8 cellular contexts compared by ENCODE assay signal in genomic region chr10:17847586-17848296, GRCh38. TPM values are rescaled to one million over a fixed set of nuclear protein-coding genes. Genes with fewer than 3 reads are reported as not detected.
DNase-seq lines count a peak whose midpoint lies in the region; ATAC-seq and TF ChIP-seq lines count a peak whose summit lies in the region.

No MANE protein-coding gene starts in this region.

- no peaks in the 10 kb centered on the region for H3K9me3 Mint-ChIP-seq in CD8-positive, alpha-beta T cell

- H3K27ac ChIP-seq in CD8-positive, alpha-beta T cell (ENCODE audit: low read depth, low read length) = no peak overlapping the region

- POLR2A ChIA-PET in CD8-positive, alpha-beta T cell (lab: Charles Lee) = no interaction called here

- no peak overlapping the region for H3K4me3 ChIP-seq in CD8-positive, alpha-beta T cell (ENCODE audit: low read depth, low read length)

- peak; percentile 18 for TF ChIP-seq CTCF in CD8-positive, alpha-beta T cell (IDR thresholded peaks at IDR 0.05)
- no peak for TF ChIP-seq CTCF in GM20000 (IDR thresholded peaks at IDR 0.05; ENCODE audit: extremely low read depth, missing control alignments)

- H3K27me3 ChIP-seq in CD8-positive, alpha-beta T cell (ENCODE audit: insufficient read depth, low read length) = no peaks in the 10 kb centered on the region

- peaks cover 2% of the 10 kb centered on the region for H3K27me3 Mint-ChIP-seq in CD8-positive, alpha-beta T cell (ENCODE audit: low read depth)

- intact Hi-C loops in CD8-positive, alpha-beta T cell (cut with DNase I, micrococcal nuclease) = no loop called here

- no peaks in the 10 kb centered on the region for H3K4me1 Mint-ChIP-seq in CD8-positive, alpha-beta T cell (ENCODE audit: low read depth)

- no peaks in the 10 kb centered on the region for H3K36me3 ChIP-seq in CD8-positive, alpha-beta T cell (ENCODE audit: insufficient read depth, low read length)

- no peak overlapping the region for H3K27ac Mint-ChIP-seq in CD8-positive, alpha-beta T cell

- no peaks in the 10 kb centered on the region for H3K36me3 Mint-ChIP-seq in CD8-positive, alpha-beta T cell

- CTCF ChIA-PET in CD8-positive, alpha-beta T cell (lab: Charles Lee) = no interaction called here

- no peak for ATAC-seq in CD8-positive, alpha-beta T cell
- ATAC-seq in HG03159 (IDR thresholded peaks at IDR 0.05; ENCODE audit: unreplicated experiment) (peak; percentile 46), HG02678 (IDR thresholded peaks at IDR 0.05; ENCODE audit: unreplicated experiment) (no peak)

- H3K4me1 ChIP-seq in CD8-positive, alpha-beta T cell (ENCODE audit: insufficient read depth, low read length) = no peaks in the 10 kb centered on the region

- H3K4me3 Mint-ChIP-seq in CD8-positive, alpha-beta T cell = no peak overlapping the region

- DNase-seq in CD8-positive, alpha-beta T cell = no peak
- DNase-seq in astrocyte of the hippocampus (ENCODE audit: low read depth, low spot score) (peak; percentile 50), midbrain (lab: John Stamatoyannopoulos, UW) (peak; percentile 48), SHP77 treated with DMSO at 0.1 percent for 48 hours (lab: John Stamatoyannopoulos, UW) (no peak), GM20000 (ENCODE audit: low spot score) (no peak), COR-L47 (lab: John Stamatoyannopoulos, UW) (no peak)

- no peaks in the 10 kb centered on the region for H3K9me3 ChIP-seq in CD8-positive, alpha-beta T cell (ENCODE audit: low read length)

RNA-seq across cellular contexts. Expression of gene MRC1, which starts 38.6 kb away (rescaled TPM):
- not detected for total RNA-seq in CD8-positive, alpha-beta T cell

Comparison
In these comparisons a context has a peak if more than half of its experiments do, and no peak if none do; other contexts are left out.
1. DNase-seq: peak in astrocyte of the hippocampus (single experiment) and midbrain (single experiment); none in CD8-positive, alpha-beta T cell (0 of 7), SHP77 treated with DMSO at 0.1 percent for 48 hours (single experiment), GM20000 (single experiment) and COR-L47 (single experiment).